In genomic region chr9:130271473-130271872, GRCh38 we compare ENCODE assay signal across 27 cellular contexts. TPM values are rescaled to one million over a fixed set of nuclear protein-coding genes. Genes with fewer than 3 reads are reported as not detected.
DNase-seq lines count a peak whose midpoint lies in the region; ATAC-seq and TF ChIP-seq lines count a peak whose summit lies in the region.
"Had no signal": no experiment of that assay in that cellular context is flagged by ENCODE, and none has a peak within 500 bp of the region (broad histone marks: within the 10 kb centered on the region; RNA-seq: fewer than 3 reads in every experiment).

No MANE protein-coding gene starts in this region.

- H3K27ac ChIP-seq in left ventricle myocardium inferior (replicated peaks) (peak overlapping the region; percentile 64), right atrium auricular region (peak overlapping the region; percentile 42 to 60)
- H3K27ac ChIP-seq: dorsolateral prefrontal cortex, pancreas, WERI-Rb-1 had no signal

- H3K4me3 ChIP-seq in left ventricle myocardium inferior (peak overlapping the region; percentile 17), right atrium auricular region (peak overlapping the region in 1 of 2 donors; percentile 15)
- H3K4me3 ChIP-seq: dorsolateral prefrontal cortex, pancreas had no signal

- intact Hi-C loops in left ventricle myocardium inferior (cut with micrococcal nuclease) = no loop called here
- intact Hi-C loops in Right ventricle myocardium inferior (cut with DNase I) = no loop called here
- intact Hi-C loops in sciatic nerve (cut with DNase I) = no loop called here

- no peak for ATAC-seq in Right ventricle myocardium inferior
- ATAC-seq in sciatic nerve = no peak
- ATAC-seq in GM18519 (IDR thresholded peaks at IDR 0.05; ENCODE audit: low FRiP score, unreplicated experiment) = no peak
- ATAC-seq: activated CD8-positive, alpha-beta T cell treated with anti-CD3 and anti-CD28 coated beads, Interleukin-2, amount 10 ng/mL, durations not matched to agents 7 days and 5 days; pancreas had no signal

- H3K36me3 ChIP-seq in left ventricle myocardium inferior = no peaks in the 10 kb centered on the region
- no peaks in the 10 kb centered on the region for H3K36me3 ChIP-seq in right atrium auricular region
- H3K36me3 ChIP-seq: pancreas, WERI-Rb-1 had no signal

- H3K4me1 ChIP-seq in left ventricle myocardium inferior (peaks cover 38% of the 10 kb centered on the region), right atrium auricular region (peaks cover 0 to 22% of the 10 kb centered on the region in 2 donors)
- H3K4me1 ChIP-seq: pancreas had no signal

- H3K27me3 ChIP-seq in left ventricle myocardium inferior (ENCODE audit: low read depth) = peaks cover 33% of the 10 kb centered on the region
- H3K27me3 ChIP-seq in right atrium auricular region = peaks cover 0 to 1% of the 10 kb centered on the region in 2 donors
- H3K27me3 ChIP-seq: pancreas had no signal

- DNase-seq in left ventricle myocardium inferior (no peak), Right ventricle myocardium inferior (ENCODE audit: missing footprints) (no peak), right atrium auricular region (ENCODE audit: low spot score) (no peak), sciatic nerve (ENCODE audit: low spot score) (peak; percentile 3), ecto neural progenitor cell (ENCODE audit: low spot score) (no peak)
- DNase-seq in NK-92 treated with Interleukin-12 subunit alpha and Interleukin-12 subunit beta, amount 100 ng/mL, for 24 hours (lab: John Stamatoyannopoulos, UW) = no peak
- DNase-seq: activated CD4-positive, alpha-beta T cell treated with anti-CD3 and anti-CD28 coated beads for 4 hours; activated CD8-positive, alpha-beta T cell treated with anti-CD3 and anti-CD28 coated beads, Interleukin-2, amount 10 ng/mL, durations not matched to agents 7 days and 5 days; activated naive CD4-positive, alpha-beta T cell treated with anti-CD3 and anti-CD28 coated beads, Interleukin-2, amount 50 U/mL, for 16 hours; activated T-cell treated with anti-CD3 and anti-CD28 coated beads for 4 hours; AML-193; CD4-positive, alpha-beta T cell; dorsolateral prefrontal cortex; EL; glutamatergic neuron; NCI-H1092 treated with DMSO at 0.1 percent for 48 hours; NCI-H187; NCI-H2171; pancreas; RPMI8226; stimulated activated CD4-positive, alpha-beta T cell treated with anti-CD3 and anti-CD28 coated beads, Interleukin-15, amount 100 ng/mL, for 24 hours; stimulated activated CD4-positive, alpha-beta T cell treated with anti-CD3 and anti-CD28 coated beads, Interleukin-4, amount 100 ng/mL, for 4 hours; WERI-Rb-1 had no signal

- TF ChIP-seq CTCF in left ventricle myocardium inferior (IDR thresholded peaks at IDR 0.05; ENCODE audit: borderline replicate concordance) = no peak
- TF ChIP-seq CTCF in right atrium auricular region (IDR thresholded peaks at IDR 0.05) = no peak

- H3K9me3 ChIP-seq in left ventricle myocardium inferior (replicated peaks) (no peaks in the 10 kb centered on the region), right atrium auricular region (no peaks in the 10 kb centered on the region)
- H3K9me3 ChIP-seq: pancreas had no signal

RNA-seq across cellular contexts. Expression of gene HMCN2, which starts 5.9 kb away (rescaled TPM):
- total RNA-seq in left ventricle myocardium inferior = 5.5 TPM
- 5.7 TPM for total RNA-seq in Right ventricle myocardium inferior
- 1 to 10 TPM; 1.3 to 7.3 TPM for total RNA-seq in right atrium auricular region
- 3.3 TPM for total RNA-seq in sciatic nerve
- total RNA-seq: activated CD8-positive, alpha-beta T cell treated with anti-CD3 and anti-CD28 coated beads, Interleukin-2, amount 10 ng/mL, durations not matched to agents 7 days and 5 days; activated T-helper 2 cell treated with anti-CD3 and anti-CD28 coated beads, Interferon-gamma antibody, Interleukin-2, Interleukin-4, amounts not matched to agents 10 μg/mL and 5 μg/mL and 100 μg/mL, durations not matched to agents 14 hours and 24 hours and 36 hours; CD4-positive, alpha-beta T cell; OCI-LY7; SK-MEL-5 had no signal
